Comparison of ENCODE assay signal across 11 cellular contexts in the genomic region with DNA sequence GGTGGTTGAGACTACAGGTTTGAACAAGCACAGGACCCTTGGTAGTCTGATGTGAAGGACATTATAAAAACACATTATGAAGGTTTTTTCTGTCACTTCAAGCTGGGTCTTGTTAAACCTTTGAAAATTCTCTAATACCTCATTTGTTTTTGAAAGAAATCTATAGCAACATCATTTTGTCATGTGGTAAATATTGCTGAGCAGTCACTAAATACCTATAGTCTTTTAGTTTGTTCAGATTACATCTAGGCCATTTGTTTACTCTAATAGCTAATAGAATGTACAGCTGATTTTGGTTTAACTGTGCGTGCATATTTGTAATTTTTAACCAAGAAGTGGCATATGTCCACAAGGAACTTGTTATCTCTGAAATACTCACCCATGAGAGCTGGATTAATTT. TPM values are rescaled to one million over a fixed set of nuclear protein-coding genes. Genes with fewer than 3 reads are reported as not detected.
DNase-seq lines count a peak whose midpoint lies in the region; ATAC-seq, FAIRE-seq and TF ChIP-seq lines count a peak whose summit lies in the region.
"Had no signal": no experiment of that assay in that cellular context is flagged by ENCODE, and none has a peak within 500 bp of the region (broad histone marks: within the 10 kb centered on the region; RNA-seq: fewer than 3 reads in every experiment).

No MANE protein-coding gene starts in this region.

- H3K4me3 ChIP-seq in BLaER1 treated with 17β-estradiol and CSF1 and Interleukin-3, amounts not matched to agents 10 nM and 100 nM, result peak overlapping the region in 1 of 10 experiments; percentile 93; a peak in 2 of 20 replicates
- H3K4me3 ChIP-seq in body of pancreas, result peak overlapping the region in 1 of 2 donors; percentile 1

- TF ChIP-seq CTCF in natural killer cell (IDR thresholded peaks at IDR 0.05) (no peak), body of pancreas (IDR thresholded peaks at IDR 0.05) (no peak)

- intact Hi-C loops in natural killer cell (cut with micrococcal nuclease) (loop anchor here (5.0 kb wide), 1 partner anchor 80 kb away; no protein-coding TSS in a partner anchor), body of pancreas (cut with DNase I) (no loop called here)

- no peak overlapping the region for H3K27ac Mint-ChIP-seq in central memory CD8-positive, alpha-beta T cell (ENCODE audit: low read depth)
- peak overlapping the region; percentile 83 to 100 for H3K27ac Mint-ChIP-seq in natural killer cell

- peaks cover 17 to 38% (median 34%) of the 10 kb centered on the region in 10 experiments for H3K4me1 ChIP-seq in BLaER1 treated with 17β-estradiol and CSF1 and Interleukin-3, amounts not matched to agents 10 nM and 100 nM
- peaks cover 65% of the 10 kb centered on the region for H3K4me1 ChIP-seq in body of pancreas

- ATAC-seq in central memory CD8-positive, alpha-beta T cell (replicated peaks; ENCODE audit: extremely low read depth, poor library complexity, severe bottlenecking), result no peak
- no peak for ATAC-seq in natural killer cell
- no peak for ATAC-seq in body of pancreas
- no peak for ATAC-seq in GM19463 (IDR thresholded peaks at IDR 0.05; ENCODE audit: unreplicated experiment)

- H3K9ac ChIP-seq in BLaER1 treated with 17β-estradiol and CSF1 and Interleukin-3, amounts not matched to agents 10 nM and 100 nM, result peak overlapping the region in 6 of 11 experiments; percentile 38 to 100 (median 98); a peak in 5 of 22 replicates

- no peak for TF ChIP-seq POLR2A in body of pancreas (IDR thresholded peaks at IDR 0.05)

- H3K27ac ChIP-seq in BLaER1 treated with 17β-estradiol and CSF1 and Interleukin-3, amounts not matched to agents 10 nM and 100 nM, result no peak overlapping the region
- no peak overlapping the region for H3K27ac ChIP-seq in body of pancreas
- H3K27ac ChIP-seq: prostate gland had no signal

- H4K20me1 ChIP-seq in BLaER1 treated with 17β-estradiol and CSF1 and Interleukin-3, amounts not matched to agents 10 nM and 100 nM, result peaks cover 10 to 68% (median 38%) of the 10 kb centered on the region in 11 experiments; a peak in 20 of 22 replicates

- H3K4me3 Mint-ChIP-seq in central memory CD8-positive, alpha-beta T cell, result peak overlapping the region; percentile 93
- H3K4me3 Mint-ChIP-seq in natural killer cell, result peak overlapping the region; percentile 63

- peaks cover 16% of the 10 kb centered on the region for H3K36me3 Mint-ChIP-seq in central memory CD8-positive, alpha-beta T cell (ENCODE audit: insufficient read depth)
- H3K36me3 Mint-ChIP-seq in natural killer cell, result no peaks in the 10 kb centered on the region

- H3K4me1 Mint-ChIP-seq in central memory CD8-positive, alpha-beta T cell, result peaks cover 72% of the 10 kb centered on the region
- peaks cover 74 to 76% of the 10 kb centered on the region in 2 donors for H3K4me1 Mint-ChIP-seq in natural killer cell

- no peak for DNase-seq in HTR-8/SVneo (ENCODE audit: insufficient read length, low spot score)
- no peak for DNase-seq in central memory CD8-positive, alpha-beta T cell (ENCODE audit: low spot score in 2 of 2)
- DNase-seq in natural killer cell, result no peak
- DNase-seq in body of pancreas, result no peak
- DNase-seq in putamen (ENCODE audit: low spot score), result no peak
- no peak for DNase-seq in NCI-H524 (lab: John Stamatoyannopoulos, UW)
- DNase-seq: NCI-H1417 treated with DMSO at 0.1 percent for 48 hours, Right ventricle myocardium superior had no signal

- H3K36me3 ChIP-seq in BLaER1 treated with 17β-estradiol and CSF1 and Interleukin-3, amounts not matched to agents 10 nM and 100 nM, result peaks cover 0 to 11% (median 0%) of the 10 kb centered on the region in 11 experiments; a peak in 2 of 22 replicates
- no peaks in the 10 kb centered on the region for H3K36me3 ChIP-seq in body of pancreas (replicated peaks in 1 of 2; ENCODE audit: insufficient read depth in 1 of 2, low read depth in 2 of 2)
- H3K36me3 ChIP-seq: prostate gland had no signal

- no peaks in the 10 kb centered on the region for H3K9me3 Mint-ChIP-seq in central memory CD8-positive, alpha-beta T cell
- no peaks in the 10 kb centered on the region for H3K9me3 Mint-ChIP-seq in natural killer cell

- FAIRE-seq in HTR-8/SVneo (lab: Jason Lieb, UNC), result peak; percentile 68

- peak overlapping the region; percentile 57 to 97 (median 92) for H3K4me2 ChIP-seq in BLaER1 treated with 17β-estradiol and CSF1 and Interleukin-3, amounts not matched to agents 10 nM and 100 nM

- peaks cover 0 to 13% (median 7%) of the 10 kb centered on the region in 11 experiments; a peak in 8 of 22 replicates for H3K9me3 ChIP-seq in BLaER1 treated with 17β-estradiol and CSF1 and Interleukin-3, amounts not matched to agents 10 nM and 100 nM (replicated peaks in 1 of 11)
- no peaks in the 10 kb centered on the region for H3K9me3 ChIP-seq in body of pancreas
- H3K9me3 ChIP-seq: prostate gland had no signal

- no peaks in the 10 kb centered on the region for H3K27me3 Mint-ChIP-seq in central memory CD8-positive, alpha-beta T cell
- H3K27me3 Mint-ChIP-seq in natural killer cell (ENCODE audit: low read depth in 2 of 2), result no peaks in the 10 kb centered on the region

- WGBS in body of pancreas, 2 donors, result 12 to 13% methylated on average over 1 of the region's 1 CpG

- H3K27me3 ChIP-seq in BLaER1 treated with 17β-estradiol and CSF1 and Interleukin-3, amounts not matched to agents 10 nM and 100 nM, result no peaks in the 10 kb centered on the region
- no peaks in the 10 kb centered on the region for H3K27me3 ChIP-seq in body of pancreas

RNA-seq across cellular contexts. Expression of a gene that starts 2.9 kb away (rescaled TPM):
- total RNA-seq in natural killer cell (100 to 1,000 TPM; 118 to 126 (median 119) TPM), body of pancreas (10 to 100 TPM; 12.5 to 24.1 TPM)

Comparison
In these comparisons a context has a peak if more than half of its experiments do, and no peak if none do; other contexts are left out.
1. RNA of a gene that starts 2.9 kb away (total RNA-seq): 118 to 126 TPM in natural killer cell; 12.5 to 24.1 TPM in body of pancreas; every median in the first group is over 4 times any median in the second.